In genomic region chr11:83241291-83241946, GRCh38 we compare ENCODE assay signal across 8 cellular contexts. TPM values are rescaled to one million over a fixed set of nuclear protein-coding genes. Genes with fewer than 3 reads are reported as not detected.
DNase-seq lines count a peak whose midpoint lies in the region; ATAC-seq and TF ChIP-seq lines count a peak whose summit lies in the region.

No MANE protein-coding gene starts in this region.

- H4K20me1 ChIP-seq in PC-3 (ENCODE audit: low read length), result no peaks in the 10 kb centered on the region

- H3K4me2 ChIP-seq in PC-3 (ENCODE audit: low read length), result no peak overlapping the region

- peak; percentile 37 for DNase-seq in CMK (ENCODE audit: low read depth)
- peak; percentile 86 for DNase-seq in PC-3
- DNase-seq in coronary artery (ENCODE audit: low spot score), result no peak
- DNase-seq in memory B cell (ENCODE audit: low spot score in 2 of 2), result no peak
- DNase-seq in activated CD8-positive, alpha-beta memory T cell treated with anti-CD3 and anti-CD28 coated beads, Interleukin-2, amount 50 U/mL, for 4 hours, result no peak

- H3K9me2 ChIP-seq in PC-3 (replicated peaks; ENCODE audit: low read length), result no peaks in the 10 kb centered on the region

- BruUV-seq in PC-3 (replicated peaks; lab: Mats Ljungman, UMichigan), result no TSS peak

- peak; percentile 85 for TF ChIP-seq CTCF in PC-3 (conservative IDR thresholded peaks at IDR 0.05; ENCODE audit: low read depth, low read length)
- TF ChIP-seq CTCF in coronary artery (IDR thresholded peaks at IDR 0.05), result peak; percentile 33

- no peaks in the 10 kb centered on the region for H3K9me3 Mint-ChIP-seq in memory B cell

- no peak overlapping the region for H3K27ac ChIP-seq in PC-3 (ENCODE audit: low read length)
- H3K27ac ChIP-seq in coronary artery, result no peak overlapping the region

- no peak overlapping the region for H2AFZ ChIP-seq in PC-3 (ENCODE audit: low read length)

- H3K4me1 ChIP-seq in PC-3 (ENCODE audit: insufficient read depth, low read length), result no peaks in the 10 kb centered on the region

- no peak overlapping the region for H3K4me3 Mint-ChIP-seq in memory B cell

- intact Hi-C loops in PC-3 (cut with micrococcal nuclease), result loop anchor here (1.0 kb wide), 1 partner anchor 17 kb away; no protein-coding TSS in a partner anchor

- no peaks in the 10 kb centered on the region for H3K4me1 Mint-ChIP-seq in memory B cell

- no peak overlapping the region for H3K9ac ChIP-seq in PC-3 (ENCODE audit: low read length)

- CTCF ChIA-PET in PC-3 (lab: Charles Lee), result no interaction called here

- POLR2A ChIA-PET in PC-3 (lab: Charles Lee; ENCODE audit: unreplicated experiment), result no interaction called here

- no peak overlapping the region for H3K4me3 ChIP-seq in PC-3 (ENCODE audit: low read length)
- no peak overlapping the region for H3K4me3 ChIP-seq in coronary artery

- no peaks in the 10 kb centered on the region for H3K36me3 ChIP-seq in PC-3 (ENCODE audit: low read depth, low read length)

- peak; percentile 83 for ATAC-seq in GM18511 (IDR thresholded peaks at IDR 0.05; ENCODE audit: unreplicated experiment)
- peak; percentile 78 for ATAC-seq in HG03280 (IDR thresholded peaks at IDR 0.05; ENCODE audit: unreplicated experiment)
- peak; percentile 100 for ATAC-seq in PC-3
- peak; percentile 29 for ATAC-seq in memory B cell (ENCODE audit: low read depth)
- ATAC-seq in GM21825 (IDR thresholded peaks at IDR 0.05; ENCODE audit: unreplicated experiment), result no peak

- H3K27me3 ChIP-seq in PC-3 (ENCODE audit: low read length), result no peaks in the 10 kb centered on the region

- no peaks in the 10 kb centered on the region for H3K79me2 ChIP-seq in PC-3 (ENCODE audit: low read length)

- H3K27ac Mint-ChIP-seq in memory B cell, result no peak overlapping the region

- H3F3A ChIP-seq in PC-3 (ENCODE audit: low read length, unreplicated experiment), result no peaks in the 10 kb centered on the region

- H3K9me3 ChIP-seq in PC-3 (ENCODE audit: low read length), result no peaks in the 10 kb centered on the region

- peaks cover 5% of the 10 kb centered on the region for H3K36me3 Mint-ChIP-seq in memory B cell

- no peaks in the 10 kb centered on the region for H3K27me3 Mint-ChIP-seq in memory B cell

RNA-seq across cellular contexts. Expression of gene CCDC90B, which starts 44.7 kb away (rescaled TPM):
- total RNA-seq in PC-3 (2014; rRNA removed), result 59.4 and 70.8 TPM in 2 replicates

RNA-seq across cellular contexts. Expression of gene ANKRD42, which starts 47.9 kb away (rescaled TPM):
- total RNA-seq in PC-3 (2014; rRNA removed), result 6.6 and 11.2 TPM in 2 replicates

Comparison
In these comparisons a context has a peak if more than half of its experiments do, and no peak if none do; other contexts are left out.
1. DNase-seq: peak in CMK (single experiment) and PC-3 (single experiment); none in coronary artery (single experiment), memory B cell (0 of 2) and activated CD8-positive, alpha-beta memory T cell treated with anti-CD3 and anti-CD28 coated beads, Interleukin-2, amount 50 U/mL, for 4 hours (single experiment).